8 cellular contexts compared by ENCODE assay signal in genomic region chr1:37479255-37480124, GRCh38. TPM values are rescaled to one million over a fixed set of nuclear protein-coding genes. Genes with fewer than 3 reads are reported as not detected.
DNase-seq lines count a peak whose midpoint lies in the region; ATAC-seq and TF ChIP-seq lines count a peak whose summit lies in the region.

No MANE protein-coding gene starts in this region.

- peaks cover 50% of the 10 kb centered on the region for H3K4me1 Mint-ChIP-seq in activated T-cell treated with anti-CD3 and anti-CD28 coated beads, Interleukin-2, amount 50 U/mL, for 72 hours (ENCODE audit: low read depth)
- H3K4me1 Mint-ChIP-seq in progenitor cell of endocrine pancreas (ENCODE audit: low read depth), result peaks cover 8% of the 10 kb centered on the region

- CTCF ChIA-PET in OCI-LY7 (lab: Charles Lee; ENCODE audit: unreplicated experiment), result interaction anchor here (1.4 kb wide), 1 partner anchor 8 kb away, joined by 8 read pairs; no protein-coding TSS in a partner anchor

- H3K9me2 ChIP-seq in OCI-LY7 (ENCODE audit: insufficient read depth, low read length), result no peaks in the 10 kb centered on the region

- H3K27me3 Mint-ChIP-seq in activated T-cell treated with anti-CD3 and anti-CD28 coated beads, Interleukin-2, amount 50 U/mL, for 72 hours (ENCODE audit: low read depth), result no peaks in the 10 kb centered on the region
- H3K27me3 Mint-ChIP-seq in progenitor cell of endocrine pancreas, result no peaks in the 10 kb centered on the region

- peaks cover 54% of the 10 kb centered on the region for H3K79me2 ChIP-seq in OCI-LY7 (ENCODE audit: insufficient read depth, low read depth, low read length)

- POLR2A ChIA-PET in OCI-LY7 (lab: Charles Lee), result interaction anchor here (1.0 kb wide), 2 partner anchors 9 to 35 kb away, joined by 5 read pairs; no protein-coding TSS in a partner anchor

- DNase-seq in G401 (ENCODE audit: low spot score) (peak; percentile 35), OCI-LY7 (ENCODE audit: low spot score) (peak; percentile 71), fibroblast of the aortic adventitia (ENCODE audit: low read depth) (peak; percentile 73), progenitor cell of endocrine pancreas (ENCODE audit: low spot score, unreplicated experiment) (no peak), ureter (ENCODE audit: low spot score) (peak; percentile 96)
- peak; percentile 92 to 94 for DNase-seq in activated T-cell treated with anti-CD3 and anti-CD28 coated beads, Interleukin-2, amount 50 U/mL, for 72 hours

- TF ChIP-seq CTCF in OCI-LY7 (conservative IDR thresholded peaks at IDR 0.05; ENCODE audit: low read length) (peak; percentile 5; the same call in 1 of the 2 replicates), fibroblast of the aortic adventitia (IDR thresholded peaks at IDR 0.05; ENCODE audit: insufficient read depth, low read length) (no peak), progenitor cell of endocrine pancreas (IDR thresholded peaks at IDR 0.05; ENCODE audit: unreplicated experiment) (no peak)

- intact Hi-C loops in OCI-LY7 (cut with micrococcal nuclease; ENCODE audit: unreplicated experiment), result no loop called here

- BruUV-seq in OCI-LY7 (replicated peaks; lab: Mats Ljungman, UMichigan), result no TSS peak

- H3K36me3 Mint-ChIP-seq in activated T-cell treated with anti-CD3 and anti-CD28 coated beads, Interleukin-2, amount 50 U/mL, for 72 hours (ENCODE audit: insufficient read depth in 2 of 2), result peaks cover 34 to 36% of the 10 kb centered on the region in 2 donors
- peaks cover 6% of the 10 kb centered on the region for H3K36me3 Mint-ChIP-seq in progenitor cell of endocrine pancreas (ENCODE audit: insufficient read depth)

- H3K4me3 Mint-ChIP-seq in activated T-cell treated with anti-CD3 and anti-CD28 coated beads, Interleukin-2, amount 50 U/mL, for 72 hours, result peak overlapping the region; percentile 85 to 91
- no peak overlapping the region for H3K4me3 Mint-ChIP-seq in progenitor cell of endocrine pancreas (ENCODE audit: low read depth)

- no peaks in the 10 kb centered on the region for H3K9me3 ChIP-seq in OCI-LY7 (ENCODE audit: low read length)

- no peak overlapping the region for H2AFZ ChIP-seq in OCI-LY7 (ENCODE audit: low read length)

- in situ Hi-C loops in G401 (cut with HindIII; ENCODE audit: low sequenced_read_pairs), result no loop called here

- H4K20me1 ChIP-seq in OCI-LY7 (ENCODE audit: insufficient read depth, low read length), result peaks cover 9% of the 10 kb centered on the region; the same call in 1 of the 2 replicates

- peaks cover 41% of the 10 kb centered on the region for H3K4me1 ChIP-seq in OCI-LY7 (ENCODE audit: insufficient read depth, low read length, poor library complexity, severe bottlenecking)

- H3K27ac ChIP-seq in OCI-LY7 (ENCODE audit: low read depth, low read length, poor library complexity, severe bottlenecking), result peak overlapping the region; percentile 78

- no peaks in the 10 kb centered on the region for H3K9me3 Mint-ChIP-seq in activated T-cell treated with anti-CD3 and anti-CD28 coated beads, Interleukin-2, amount 50 U/mL, for 72 hours
- no peaks in the 10 kb centered on the region for H3K9me3 Mint-ChIP-seq in progenitor cell of endocrine pancreas (ENCODE audit: low read depth)

- peak overlapping the region; percentile 97 for H3K4me2 ChIP-seq in OCI-LY7 (ENCODE audit: low read length)

- peaks cover 85% of the 10 kb centered on the region for H3K36me3 ChIP-seq in OCI-LY7 (ENCODE audit: insufficient read depth, low read length)

- ATAC-seq in HG02798 (IDR thresholded peaks at IDR 0.05; ENCODE audit: poor library complexity, unreplicated experiment) (peak; percentile 43), GM19397 (IDR thresholded peaks at IDR 0.05; ENCODE audit: unreplicated experiment) (no peak)
- ATAC-seq in activated T-cell treated with anti-CD3 and anti-CD28 coated beads, Interleukin-2, amount 50 U/mL, for 72 hours (replicated peaks in 1 of 2), result peak; percentile 61 to 65

- peak overlapping the region; percentile 78 for H3K4me3 ChIP-seq in OCI-LY7 (ENCODE audit: low read depth, low read length, poor library complexity, severe bottlenecking)
- peak overlapping the region; percentile 63 for H3K4me3 ChIP-seq in fibroblast of the aortic adventitia (ENCODE audit: low read depth, low read length)

- peak overlapping the region; percentile 90 for H3K27ac Mint-ChIP-seq in activated T-cell treated with anti-CD3 and anti-CD28 coated beads, Interleukin-2, amount 50 U/mL, for 72 hours
- H3K27ac Mint-ChIP-seq in progenitor cell of endocrine pancreas, result peak overlapping the region; percentile 64

RNA-seq across cellular contexts. Expression of gene ZC3H12A, which starts 5.1 kb away (rescaled TPM):
- total RNA-seq in G401 (2014; rRNA removed; shearing (Covaris generic)), result 2.6 and 3.3 TPM in 2 replicates
- 11.2 and 20.7 TPM in 2 replicates for total RNA-seq in OCI-LY7 (2014; rRNA removed; shearing (Covaris generic))
- total RNA-seq in OCI-LY7 (2022) (9.8 and 11.5 TPM in 2 replicates), fibroblast of the aortic adventitia (ENCODE audit: low replicate concordance) (5.3 and 8.2 TPM in 2 replicates), progenitor cell of endocrine pancreas (3.0 TPM in 2 replicates), ureter (56.6 TPM)
- 10 to 100 TPM; 33.5 to 46.1 TPM for total RNA-seq in activated T-cell treated with anti-CD3 and anti-CD28 coated beads, Interleukin-2, amount 50 U/mL, for 72 hours

RNA-seq across cellular contexts. Expression of gene MEAF6, which starts 35.1 kb away (rescaled TPM):
- total RNA-seq in G401 (2014; rRNA removed; shearing (Covaris generic)), result 44.4 and 62.8 TPM in 2 replicates
- total RNA-seq in OCI-LY7 (2014; rRNA removed; shearing (Covaris generic)), result 74.3 and 121 TPM in 2 replicates
- total RNA-seq in OCI-LY7 (2022) (69.8 and 73.8 TPM in 2 replicates), fibroblast of the aortic adventitia (ENCODE audit: low replicate concordance) (17.6 and 84.5 TPM in 2 replicates), progenitor cell of endocrine pancreas (78.2 and 83.1 TPM in 2 replicates), ureter (60.7 TPM)
- total RNA-seq in activated T-cell treated with anti-CD3 and anti-CD28 coated beads, Interleukin-2, amount 50 U/mL, for 72 hours, result 100 to 1,000 TPM; 105 to 108 TPM
